Comparison of ENCODE assay signal across 9 cellular contexts in genomic region chr14:69658664-69659261, GRCh38. TPM values are rescaled to one million over a fixed set of nuclear protein-coding genes. Genes with fewer than 3 reads are reported as not detected.
A peak's percentile ranks its signal among the peaks of the same experiment; 100 is the strongest.
DNase-seq lines count a peak whose midpoint lies in the region; ATAC-seq and TF ChIP-seq lines count a peak whose summit lies in the region.
"Had no signal": no experiment of that assay in that cellular context is flagged by ENCODE, and none has a peak within 500 bp of the region (broad histone marks: within the 10 kb centered on the region; RNA-seq: fewer than 3 reads in every experiment).

No MANE protein-coding gene starts in this region.

- H3K27ac ChIP-seq in CD8-positive, alpha-beta T cell (ENCODE audit: low read depth, low read length) = no peak overlapping the region
- peak overlapping the region; percentile 64 for H3K27ac ChIP-seq in PC-3 (ENCODE audit: low read length)
- H3K27ac ChIP-seq in ovary = no peak overlapping the region

- H3K4me1 Mint-ChIP-seq in CD8-positive, alpha-beta T cell (ENCODE audit: low read depth) = peaks cover 79% of the 10 kb centered on the region
- peaks cover 42% of the 10 kb centered on the region for H3K4me1 Mint-ChIP-seq in nephron

- H3K27ac Mint-ChIP-seq in CD8-positive, alpha-beta T cell = peak overlapping the region; percentile 45
- peak overlapping the region; percentile 74 to 90 (median 88) for H3K27ac Mint-ChIP-seq in nephron

- no peak for DNase-seq in CD8-positive, alpha-beta T cell
- DNase-seq in PC-3 = peak; percentile 63
- peak; percentile 48 for DNase-seq in dermis blood vessel endothelial cell
- no peak for DNase-seq in ovary
- no peak for DNase-seq in NCI-H345 (lab: John Stamatoyannopoulos, UW)
- DNase-seq: head of caudate nucleus had no signal

- H3K9me2 ChIP-seq in PC-3 (replicated peaks; ENCODE audit: low read length) = no peaks in the 10 kb centered on the region

- no peak overlapping the region for H2AFZ ChIP-seq in PC-3 (ENCODE audit: low read length)

- H3K9me3 Mint-ChIP-seq in CD8-positive, alpha-beta T cell = no peaks in the 10 kb centered on the region
- H3K9me3 Mint-ChIP-seq in nephron = no peaks in the 10 kb centered on the region

- peaks cover 12% of the 10 kb centered on the region for H3K4me1 ChIP-seq in CD8-positive, alpha-beta T cell (ENCODE audit: insufficient read depth, low read length)
- H3K4me1 ChIP-seq in PC-3 (ENCODE audit: insufficient read depth, low read length) (peaks cover 54% of the 10 kb centered on the region), ovary (ENCODE audit: insufficient read depth) (peaks cover 18% of the 10 kb centered on the region)

- TSS peak; percentile 27 for BruUV-seq in PC-3 (replicated peaks; lab: Mats Ljungman, UMichigan)

- H3K27me3 Mint-ChIP-seq in CD8-positive, alpha-beta T cell (ENCODE audit: low read depth) = no peaks in the 10 kb centered on the region
- no peaks in the 10 kb centered on the region for H3K27me3 Mint-ChIP-seq in nephron (ENCODE audit: low read depth)

- TF ChIP-seq EP300 in ovary (IDR thresholded peaks at IDR 0.05) = no peak

- H3K36me3 ChIP-seq in CD8-positive, alpha-beta T cell (ENCODE audit: insufficient read depth, low read length) = peaks cover 5% of the 10 kb centered on the region
- no peaks in the 10 kb centered on the region for H3K36me3 ChIP-seq in PC-3 (ENCODE audit: low read depth, low read length)
- H3K36me3 ChIP-seq in ovary = no peaks in the 10 kb centered on the region

- H3K36me3 Mint-ChIP-seq in CD8-positive, alpha-beta T cell = peaks cover 42% of the 10 kb centered on the region
- peaks cover 17% of the 10 kb centered on the region for H3K36me3 Mint-ChIP-seq in nephron (ENCODE audit: low read depth)

- H3K9me3 ChIP-seq in CD8-positive, alpha-beta T cell (ENCODE audit: low read length) = no peaks in the 10 kb centered on the region
- H3K9me3 ChIP-seq in PC-3 (ENCODE audit: low read length) (no peaks in the 10 kb centered on the region), ovary (no peaks in the 10 kb centered on the region)

- peak overlapping the region; percentile 24 for H3K9ac ChIP-seq in PC-3 (ENCODE audit: low read length)

- no peak overlapping the region for H3K4me3 Mint-ChIP-seq in CD8-positive, alpha-beta T cell
- no peak overlapping the region for H3K4me3 Mint-ChIP-seq in nephron

- POLR2A ChIA-PET in CD8-positive, alpha-beta T cell (lab: Charles Lee) = no interaction called here
- POLR2A ChIA-PET in PC-3 (lab: Charles Lee; ENCODE audit: unreplicated experiment) = no interaction called here

- no peaks in the 10 kb centered on the region for H3K27me3 ChIP-seq in CD8-positive, alpha-beta T cell (ENCODE audit: insufficient read depth, low read length)
- H3K27me3 ChIP-seq in PC-3 (ENCODE audit: low read length) (no peaks in the 10 kb centered on the region), ovary (no peaks in the 10 kb centered on the region)

- no peak for TF ChIP-seq POLR2A in ovary (IDR thresholded peaks at IDR 0.05)

- intact Hi-C loops in CD8-positive, alpha-beta T cell (cut with DNase I, micrococcal nuclease) = no loop called here
- intact Hi-C loops in PC-3 (cut with micrococcal nuclease) = loop anchor here (1.0 to 2.0 kb wide), 2 partner anchors 16 to 45 kb away; no protein-coding TSS in a partner anchor
- intact Hi-C loops in ovary (cut with DNase I) = no loop called here

- CTCF ChIA-PET in CD8-positive, alpha-beta T cell (lab: Charles Lee) = no interaction called here
- CTCF ChIA-PET in PC-3 (lab: Charles Lee) = interaction anchor here (1.2 kb wide), 1 partner anchor 10 kb away, joined by 4 read pairs; no protein-coding TSS in a partner anchor

- no peak for ATAC-seq in CD8-positive, alpha-beta T cell
- ATAC-seq in PC-3 (no peak), GM19328 (IDR thresholded peaks at IDR 0.05; ENCODE audit: unreplicated experiment) (no peak), HG03135 (IDR thresholded peaks at IDR 0.05; ENCODE audit: unreplicated experiment) (no peak)

- peak overlapping the region; percentile 45 for H3K4me2 ChIP-seq in PC-3 (ENCODE audit: low read length)

- no peak overlapping the region for H3K4me3 ChIP-seq in CD8-positive, alpha-beta T cell (ENCODE audit: low read depth, low read length)
- H3K4me3 ChIP-seq in PC-3 (ENCODE audit: low read length) (no peak overlapping the region), ovary (no peak overlapping the region)

- no peaks in the 10 kb centered on the region for H4K20me1 ChIP-seq in PC-3 (ENCODE audit: low read length)

- H3K79me2 ChIP-seq in PC-3 (ENCODE audit: low read length) = 0 out of 2 replicates have a peak, but pooled peaks cover 7% of the 10 kb centered on the region

- 65 to 74% (median 67%) methylated on average over 8 of the region's 8 CpGs for WGBS in ovary, 3 donors

- no peaks in the 10 kb centered on the region for H3F3A ChIP-seq in PC-3 (ENCODE audit: low read length, unreplicated experiment)

- TF ChIP-seq CTCF in CD8-positive, alpha-beta T cell (IDR thresholded peaks at IDR 0.05) = no peak
- no peak for TF ChIP-seq CTCF in PC-3 (conservative IDR thresholded peaks at IDR 0.05; ENCODE audit: low read depth, low read length)
- TF ChIP-seq CTCF in nephron (IDR thresholded peaks at IDR 0.05; ENCODE audit: unreplicated experiment in 3 of 3) = no peak
- TF ChIP-seq CTCF in ovary (IDR thresholded peaks at IDR 0.05) = no peak

RNA-seq across cellular contexts. Expression of gene SUSD6, which starts 47.4 kb away (rescaled TPM):
- total RNA-seq in CD8-positive, alpha-beta T cell = 10 to 100 TPM; 86.4 to 92.2 TPM
- total RNA-seq in PC-3 (2014; rRNA removed) (6.1 and 9.3 TPM in 2 replicates), dermis blood vessel endothelial cell (15.5 and 19.6 TPM in 2 replicates), ovary (10 to 100 TPM; 18.0 to 35.3 (median 29.9) TPM)
- 10 to 100 TPM; 12.6 to 20.3 TPM for polyA plus RNA-seq in ovary

Comparison
In these comparisons a context has a peak if more than half of its experiments do, and no peak if none do; other contexts are left out.
1. DNase-seq: peak in PC-3 (single experiment) and dermis blood vessel endothelial cell (single experiment); none in CD8-positive, alpha-beta T cell (0 of 7), ovary (0 of 5) and NCI-H345 (single experiment).